Comparison of ENCODE assay signal across 8 cellular contexts in genomic region chr21:31293986-31294385, GRCh38. TPM values are rescaled to one million over a fixed set of nuclear protein-coding genes. Genes with fewer than 3 reads are reported as not detected.
DNase-seq lines count a peak whose midpoint lies in the region; ATAC-seq, FAIRE-seq and TF ChIP-seq lines count a peak whose summit lies in the region.

No MANE protein-coding gene starts in this region.

- no peaks in the 10 kb centered on the region for H3K9me3 ChIP-seq in mucosa of descending colon

- H3K4me3 ChIP-seq in fibroblast of the aortic adventitia (ENCODE audit: low read depth, low read length) (no peak overlapping the region), mucosa of descending colon (no peak overlapping the region)

- TF ChIP-seq CTCF in fibroblast of the aortic adventitia (IDR thresholded peaks at IDR 0.05; ENCODE audit: insufficient read depth, low read length), result no peak
- no peak for TF ChIP-seq CTCF in mucosa of descending colon (IDR thresholded peaks at IDR 0.05)

- no peaks in the 10 kb centered on the region for H3K36me3 ChIP-seq in mucosa of descending colon (ENCODE audit: low read depth)

- TF ChIP-seq POLR2A in H54 (IDR thresholded peaks at IDR 0.05; ENCODE audit: low read depth, low read length), result no peak

- peak; percentile 45 for FAIRE-seq in H54 (lab: Jason Lieb, UNC)

- ATAC-seq in mucosa of descending colon, result no peak

- H3K4me1 ChIP-seq in mucosa of descending colon (ENCODE audit: low read depth), result no peaks in the 10 kb centered on the region

- intact Hi-C loops in mucosa of descending colon (cut with DNase I, micrococcal nuclease), result no loop called here

- peak; percentile 73 for DNase-seq in H54 (ENCODE audit: insufficient read length, low spot score)
- peak; percentile 30 to 52 for DNase-seq in activated CD4-positive, alpha-beta T cell treated with anti-CD3 and anti-CD28 coated beads, Interleukin-2, amount 50 U/mL, for 4 hours
- peak; percentile 89 for DNase-seq in fibroblast of the aortic adventitia (ENCODE audit: low read depth)
- DNase-seq in stimulated activated CD4-positive, alpha-beta T cell treated with anti-CD3 and anti-CD28 coated beads, Interleukin-4, amount 100 ng/mL, for 24 hours, result peak; percentile 82
- no peak for DNase-seq in NCI-H774 (lab: John Stamatoyannopoulos, UW)
- DNase-seq in NCI-H1092 (lab: John Stamatoyannopoulos, UW), result no peak
- no peak for DNase-seq in NCI-H187 (lab: John Stamatoyannopoulos, UW)
- no peak for DNase-seq in mucosa of descending colon

RNA-seq across cellular contexts. Expression of gene TIAM1, which starts 50.1 kb away (rescaled TPM):
- total RNA-seq in fibroblast of the aortic adventitia (ENCODE audit: low replicate concordance) (7.8 and 15.1 TPM in 2 replicates), mucosa of descending colon (10 to 100 TPM in 2 of 3 donors, 1 to 10 TPM in 1; 6.2 to 11.6 (median 10.4) TPM)

Comparison
In these comparisons a context has a peak if more than half of its experiments do, and no peak if none do; other contexts are left out.
1. DNase-seq: peak in H54 (single experiment), activated CD4-positive, alpha-beta T cell treated with anti-CD3 and anti-CD28 coated beads, Interleukin-2, amount 50 U/mL, for 4 hours (2 of 2), fibroblast of the aortic adventitia (single experiment) and stimulated activated CD4-positive, alpha-beta T cell treated with anti-CD3 and anti-CD28 coated beads, Interleukin-4, amount 100 ng/mL, for 24 hours (single experiment); none in NCI-H774 (single experiment), NCI-H1092 (single experiment), NCI-H187 (0 of 2) and mucosa of descending colon (0 of 3).